ENCODE assay signal across 33 cellular contexts in genomic region chr5:173657745-173658422, GRCh38.
"Had no signal": no experiment of that assay in that cellular context is flagged by ENCODE, and none has a peak within 500 bp of the region (broad histone marks: within the 10 kb centered on the region; RNA-seq: fewer than 3 reads in every experiment).

No MANE protein-coding gene starts in this region.

- FAIRE-seq: frontal cortex had no signal

- H3K9me3 Mint-ChIP-seq: activated naive CD4-positive, alpha-beta T cell treated with anti-CD3 and anti-CD28 coated beads, Interleukin-2, amount 10 ng/mL, durations not matched to agents 7 days and 5 days; activated naive CD8-positive, alpha-beta T cell treated with anti-CD3 and anti-CD28 coated beads, Interleukin-2, amount 10 ng/mL, durations not matched to agents 7 days and 5 days; activated T-helper 1 cell treated with anti-CD3 and anti-CD28 coated beads, Interleukin-12 subunit alpha, Interleukin-12 subunit beta, Interleukin-2, Interleukin-4 antibody, amounts not matched to agents 30 ng/mL and 10 ng/mL and 1 ng/mL, durations not matched to agents 14 hours and 24 hours and 36 hours; T-helper 2 cell treated with Interferon-gamma antibody and Interleukin-4, amounts not matched to agents 5 μg/mL and 100 μg/mL, for 36 hours had no signal

- H3K27me3 ChIP-seq: ascending aorta, breast epithelium, cardiac muscle cell, colonic mucosa, heart left ventricle had no signal

- H3K4me3 ChIP-seq: ascending aorta, breast epithelium, cardiac muscle cell, colonic mucosa, heart left ventricle had no signal

- H3K36me3 ChIP-seq: ascending aorta, breast epithelium, cardiac muscle cell, colonic mucosa, heart left ventricle, WERI-Rb-1 had no signal

- H3K36me3 Mint-ChIP-seq: activated naive CD4-positive, alpha-beta T cell treated with anti-CD3 and anti-CD28 coated beads, Interleukin-2, amount 10 ng/mL, durations not matched to agents 7 days and 5 days; activated naive CD8-positive, alpha-beta T cell treated with anti-CD3 and anti-CD28 coated beads, Interleukin-2, amount 10 ng/mL, durations not matched to agents 7 days and 5 days; brain had no signal

- DNase-seq: activated B cell treated with CpG ODN at 0.5 μM for 24 hours; activated CD4-positive, alpha-beta T cell treated with anti-CD3 and anti-CD28 coated beads for 48 hours; activated CD4-positive, alpha-beta T cell treated with anti-CD3 and anti-CD28 coated beads, Interleukin-2, amount 50 U/mL, for 1 hour; activated CD4-positive, alpha-beta T cell treated with anti-CD3 and anti-CD28 coated beads, Interleukin-2, amount 50 U/mL, for 48 hours; activated CD8-positive, alpha-beta memory T cell treated with anti-CD3 and anti-CD28 coated beads for 24 hours; activated CD8-positive, alpha-beta T cell treated with anti-CD3 and anti-CD28 coated beads for 36 hours; activated gamma-delta T cell; activated naive CD4-positive, alpha-beta T cell; activated naive CD4-positive, alpha-beta T cell treated with anti-CD3 and anti-CD28 coated beads, Interleukin-2, amount 10 ng/mL, durations not matched to agents 7 days and 5 days; activated naive CD8-positive, alpha-beta T cell treated with anti-CD3 and anti-CD28 coated beads, Interleukin-2, amount 10 ng/mL, durations not matched to agents 7 days and 5 days; activated T-cell treated with anti-CD3 and anti-CD28 coated beads, Interleukin-2, amount 50 U/mL, for 4 hours; central memory CD4-positive, alpha-beta T cell; cerebellar nuclear complex; colonic mucosa; effector memory CD4-positive, alpha-beta T cell; foreskin fibroblast; glutamatergic neuron; heart left ventricle; T-helper 1 cell; T-helper 17 cell; T1000; WERI-Rb-1 had no signal

- H3K4me1 Mint-ChIP-seq: activated naive CD4-positive, alpha-beta T cell treated with anti-CD3 and anti-CD28 coated beads, Interleukin-2, amount 10 ng/mL, durations not matched to agents 7 days and 5 days; activated naive CD8-positive, alpha-beta T cell treated with anti-CD3 and anti-CD28 coated beads, Interleukin-2, amount 10 ng/mL, durations not matched to agents 7 days and 5 days; endodermal cell; T-helper 17 cell had no signal

- H3K27ac ChIP-seq: ascending aorta, breast epithelium, cardiac muscle cell, colonic mucosa, heart left ventricle, WERI-Rb-1 had no signal

- H3K4me1 ChIP-seq: ascending aorta, breast epithelium, colonic mucosa, heart left ventricle had no signal

- H3K27ac Mint-ChIP-seq: activated B cell treated with CpG ODN at 0.5 μM for 24 hours; activated CD8-positive, alpha-beta T cell treated with anti-CD3 and anti-CD28 coated beads for 36 hours; activated naive CD4-positive, alpha-beta T cell treated with anti-CD3 and anti-CD28 coated beads, Interleukin-2, amount 10 ng/mL, durations not matched to agents 7 days and 5 days; activated naive CD8-positive, alpha-beta T cell treated with anti-CD3 and anti-CD28 coated beads, Interleukin-2, amount 10 ng/mL, durations not matched to agents 7 days and 5 days; activated T-helper 1 cell treated with anti-CD3 and anti-CD28 coated beads, Interleukin-12 subunit alpha, Interleukin-12 subunit beta, Interleukin-2, Interleukin-4 antibody, amounts not matched to agents 30 ng/mL and 10 ng/mL and 1 ng/mL, durations not matched to agents 14 hours and 24 hours and 36 hours; endodermal cell; T-helper 17 cell; T-helper 2 cell treated with Interferon-gamma antibody and Interleukin-4, amounts not matched to agents 5 μg/mL and 100 μg/mL, for 36 hours had no signal

- H3K4me3 Mint-ChIP-seq: activated B cell treated with CpG ODN at 0.5 μM for 24 hours; activated CD8-positive, alpha-beta T cell treated with anti-CD3 and anti-CD28 coated beads for 36 hours; activated naive CD4-positive, alpha-beta T cell treated with anti-CD3 and anti-CD28 coated beads, Interleukin-2, amount 10 ng/mL, durations not matched to agents 7 days and 5 days; activated naive CD8-positive, alpha-beta T cell treated with anti-CD3 and anti-CD28 coated beads, Interleukin-2, amount 10 ng/mL, durations not matched to agents 7 days and 5 days; activated T-cell treated with anti-CD3 and anti-CD28 coated beads, Interleukin-2, amount 50 U/mL, for 4 hours; activated T-helper 1 cell treated with anti-CD3 and anti-CD28 coated beads, Interleukin-12 subunit alpha, Interleukin-12 subunit beta, Interleukin-2, Interleukin-4 antibody, amounts not matched to agents 30 ng/mL and 10 ng/mL and 1 ng/mL, durations not matched to agents 14 hours and 24 hours and 36 hours; brain; endodermal cell; T-helper 17 cell; T-helper 2 cell treated with Interferon-gamma antibody and Interleukin-4, amounts not matched to agents 5 μg/mL and 100 μg/mL, for 36 hours had no signal

- ATAC-seq: activated CD4-positive, CD25-positive, alpha-beta regulatory T cell treated with anti-CD3 and anti-CD28 coated beads, Interleukin-2, amount 50 U/mL, for 24 hours; activated CD8-positive, alpha-beta T cell treated with anti-CD3 and anti-CD28 coated beads for 36 hours; activated naive CD4-positive, alpha-beta T cell treated with anti-CD3 and anti-CD28 coated beads, Interleukin-2, amount 50 U/mL, for 72 hours; activated T-cell treated with anti-CD3 and anti-CD28 coated beads, Interleukin-2, amount 50 U/mL, for 4 hours; esophagus mucosa; heart left ventricle; T-helper 17 cell had no signal

- H3K9me3 ChIP-seq: colonic mucosa had no signal
